In the genomic region with DNA sequence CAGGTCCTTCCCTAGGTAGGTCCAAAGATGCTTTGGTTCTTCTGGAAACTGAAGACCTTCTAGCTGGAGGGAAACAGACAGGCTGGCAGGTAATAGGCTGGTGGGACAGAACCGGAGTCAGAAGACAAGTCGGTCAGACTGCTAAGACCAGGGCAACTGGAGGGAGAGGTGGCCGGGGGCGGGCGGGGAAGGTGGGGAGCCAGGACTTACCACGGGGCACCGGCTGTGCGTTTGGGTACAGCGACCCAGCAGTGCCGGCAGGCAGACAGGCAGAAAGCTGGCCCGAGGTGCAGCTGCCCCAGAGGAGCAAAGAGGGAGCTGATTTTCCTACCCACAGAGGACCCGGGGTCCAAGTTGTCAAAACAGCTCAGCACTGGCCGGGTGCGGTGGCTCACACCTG, we compare ENCODE assay signal across 23 cellular contexts. TPM values are rescaled to one million over a fixed set of nuclear protein-coding genes. Genes with fewer than 3 reads are reported as not detected.
"Had no signal": no experiment of that assay in that cellular context is flagged by ENCODE, and none has a peak within 500 bp of the region (broad histone marks: within the 10 kb centered on the region; RNA-seq: fewer than 3 reads in every experiment).

No MANE protein-coding gene starts in this region.

- H2AFZ ChIP-seq: hepatocyte had no signal

- H3K27ac Mint-ChIP-seq: activated CD4-positive, alpha-beta T cell treated with anti-CD3 and anti-CD28 coated beads, Interleukin-2, amount 10 ng/mL, durations not matched to agents 7 days and 5 days; activated CD8-positive, alpha-beta T cell treated with anti-CD3 and anti-CD28 coated beads, Interleukin-2, amount 10 ng/mL, durations not matched to agents 7 days and 5 days; activated naive CD4-positive, alpha-beta T cell treated with anti-CD3 and anti-CD28 coated beads, Interleukin-2, amount 10 ng/mL, durations not matched to agents 7 days and 5 days; activated naive CD8-positive, alpha-beta T cell treated with anti-CD3 and anti-CD28 coated beads, Interleukin-2, amount 50 U/mL, for 24 hours; activated T-cell treated with anti-CD3 and anti-CD28 coated beads, Interleukin-2, amount 50 U/mL, for 24 hours; memory B cell; neural progenitor cell had no signal

- H3K4me3 Mint-ChIP-seq: activated CD4-positive, alpha-beta T cell treated with anti-CD3 and anti-CD28 coated beads, Interleukin-2, amount 10 ng/mL, durations not matched to agents 7 days and 5 days; activated CD8-positive, alpha-beta T cell treated with anti-CD3 and anti-CD28 coated beads, Interleukin-2, amount 10 ng/mL, durations not matched to agents 7 days and 5 days; activated naive CD4-positive, alpha-beta T cell treated with anti-CD3 and anti-CD28 coated beads, Interleukin-2, amount 10 ng/mL, durations not matched to agents 7 days and 5 days; activated naive CD8-positive, alpha-beta T cell treated with anti-CD3 and anti-CD28 coated beads, Interleukin-2, amount 50 U/mL, for 24 hours; activated T-cell treated with anti-CD3 and anti-CD28 coated beads, Interleukin-2, amount 50 U/mL, for 24 hours; memory B cell; neural progenitor cell had no signal

- H3K79me2 ChIP-seq: hepatocyte had no signal

- H3K4me1 ChIP-seq: neural progenitor cell had no signal

- H3K27me3 Mint-ChIP-seq: activated CD4-positive, alpha-beta T cell treated with anti-CD3 and anti-CD28 coated beads, Interleukin-2, amount 10 ng/mL, durations not matched to agents 7 days and 5 days; memory B cell had no signal

- H3K27ac ChIP-seq: hepatocyte, left lung, neural progenitor cell, ovary, right lobe of liver, tibial artery had no signal

- H3K9me3 ChIP-seq: esophagus squamous epithelium, left lung, ovary, right lobe of liver, tibial artery had no signal

- DNase-seq: activated CD4-positive, alpha-beta T cell treated with anti-CD3 and anti-CD28 coated beads, Interleukin-2, amount 10 ng/mL, durations not matched to agents 7 days and 5 days; activated naive CD4-positive, alpha-beta T cell treated with anti-CD3 and anti-CD28 coated beads, Interleukin-2, amount 10 ng/mL, durations not matched to agents 7 days and 5 days; activated naive CD8-positive, alpha-beta T cell treated with anti-CD3 and anti-CD28 coated beads, Interleukin-2, amount 50 U/mL, for 24 hours; activated T-cell treated with anti-CD3 and anti-CD28 coated beads, Interleukin-2, amount 50 U/mL, for 24 hours; aorta; cerebellar nuclear complex; effector memory CD4-positive, alpha-beta T cell; esophagus squamous epithelium; left lung; naive thymus-derived CD4-positive, alpha-beta T cell; ovary; right lobe of liver; stimulated activated CD4-positive, alpha-beta T cell treated with anti-CD3 and anti-CD28 coated beads, Interleukin-4, amount 100 ng/mL, for 1 hour; T1000; tibial artery had no signal

- H3K9me3 Mint-ChIP-seq: activated CD4-positive, alpha-beta T cell treated with anti-CD3 and anti-CD28 coated beads, Interleukin-2, amount 10 ng/mL, durations not matched to agents 7 days and 5 days; activated naive CD4-positive, alpha-beta T cell treated with anti-CD3 and anti-CD28 coated beads, Interleukin-2, amount 10 ng/mL, durations not matched to agents 7 days and 5 days; activated naive CD8-positive, alpha-beta T cell treated with anti-CD3 and anti-CD28 coated beads, Interleukin-2, amount 50 U/mL, for 24 hours; activated T-cell treated with anti-CD3 and anti-CD28 coated beads, Interleukin-2, amount 50 U/mL, for 24 hours; memory B cell; neural progenitor cell had no signal

- H3K36me3 Mint-ChIP-seq: memory B cell, neural progenitor cell had no signal

- H3K4me3 ChIP-seq: hepatocyte, right lobe of liver, tibial artery had no signal

- H3K36me3 ChIP-seq: esophagus squamous epithelium, left lung, neural progenitor cell, ovary, right lobe of liver, tibial artery had no signal

- H3K9ac ChIP-seq: neural progenitor cell had no signal

- ATAC-seq: activated CD4-positive, CD25-positive, alpha-beta regulatory T cell treated with anti-CD3 and anti-CD28 coated beads, Interleukin-2, amount 50 U/mL, for 24 hours; activated CD8-positive, alpha-beta T cell treated with anti-CD3 and anti-CD28 coated beads, Interleukin-2, amount 10 ng/mL, durations not matched to agents 7 days and 5 days; activated naive CD8-positive, alpha-beta T cell treated with anti-CD3 and anti-CD28 coated beads, Interleukin-2, amount 50 U/mL, for 24 hours; naive thymus-derived CD4-positive, alpha-beta T cell had no signal

- H3K27me3 ChIP-seq: ovary, right lobe of liver had no signal

RNA-seq across cellular contexts. Expression of a gene that starts 0.6 kb away (rescaled TPM):
- total RNA-seq: aorta, glomerular endothelial cell, mucosa of gallbladder, subcutaneous adipose tissue had no signal
- polyA plus RNA-seq: hepatocyte, ovary had no signal

RNA-seq across cellular contexts. Expression of a gene that starts 37.3 kb away (rescaled TPM):
- polyA plus RNA-seq: naive thymus-derived CD4-positive, alpha-beta T cell had no signal
